ENCODE assay signal across 2 cellular contexts in the genomic region with DNA sequence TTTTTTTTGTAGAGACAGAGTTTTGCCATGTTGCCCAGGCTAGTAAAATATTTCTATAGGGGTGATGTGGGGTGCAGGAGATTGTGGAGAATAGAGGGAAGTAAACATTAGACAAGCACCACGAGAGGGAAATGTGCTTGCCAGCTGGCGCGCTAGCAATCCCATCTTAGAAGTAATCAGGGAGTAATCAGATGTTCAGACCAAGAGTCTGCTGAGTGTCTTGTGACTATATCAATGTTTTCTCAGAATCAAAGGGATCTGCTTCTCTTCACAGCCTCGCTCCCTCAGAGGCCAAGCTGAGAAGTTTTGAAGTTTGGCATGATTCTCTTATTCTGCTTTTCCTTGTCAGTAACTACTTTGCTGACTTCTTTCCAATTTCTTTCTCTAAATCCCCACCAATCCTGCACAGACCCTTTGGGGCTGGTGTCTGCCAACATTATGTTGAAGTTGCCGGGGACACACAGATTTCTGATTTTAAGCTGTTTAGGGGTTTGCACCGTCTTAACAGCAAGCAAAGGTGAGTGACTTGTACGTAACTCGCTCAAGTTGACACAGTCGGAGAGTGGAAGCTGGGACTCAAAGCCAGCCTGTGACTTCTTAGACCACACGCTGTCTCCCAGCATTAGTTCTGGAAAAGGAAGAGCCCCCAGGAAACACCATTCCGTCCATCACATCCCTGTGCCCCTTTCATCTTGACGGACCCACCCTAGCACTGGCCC.
TF ChIP-seq lines count a peak whose summit lies in the region.

No MANE protein-coding gene starts in this region.

TF ChIP-seq in IMR-90, 13 proteins besides CTCF, POLR2A, EP300 and RAD21:
- no peak for TF ChIP-seq RFX5 (IDR thresholded peaks at IDR 0.05; ENCODE audit: low read depth, low read length)
- no peak for TF ChIP-seq CEBPB (IDR thresholded peaks at IDR 0.05; ENCODE audit: low read depth, low read length)
- TF ChIP-seq MXI1 (IDR thresholded peaks at IDR 0.05; ENCODE audit: borderline replicate concordance, low read depth, low read length) = no peak
- no peak for TF ChIP-seq CHD1 (IDR thresholded peaks at IDR 0.05; ENCODE audit: low read depth, low read length)
- no peak for TF ChIP-seq MAFK (IDR thresholded peaks at IDR 0.05; ENCODE audit: low read depth, low read length)
- no peak for TF ChIP-seq RCOR1 (IDR thresholded peaks at IDR 0.05; ENCODE audit: insufficient replicate concordance, low read length)
- TF ChIP-seq NFE2L2 (IDR thresholded peaks at IDR 0.05; ENCODE audit: low read depth, low read length) = no peak
- TF ChIP-seq, protein P1, sequence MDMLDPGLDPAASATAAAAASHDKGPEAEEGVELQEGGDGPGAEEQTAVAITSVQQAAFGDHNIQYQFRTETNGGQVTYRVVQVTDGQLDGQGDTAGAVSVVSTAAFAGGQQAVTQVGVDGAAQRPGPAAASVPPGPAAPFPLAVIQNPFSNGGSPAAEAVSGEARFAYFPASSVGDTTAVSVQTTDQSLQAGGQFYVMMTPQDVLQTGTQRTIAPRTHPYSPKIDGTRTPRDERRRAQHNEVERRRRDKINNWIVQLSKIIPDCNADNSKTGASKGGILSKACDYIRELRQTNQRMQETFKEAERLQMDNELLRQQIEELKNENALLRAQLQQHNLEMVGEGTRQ (IDR thresholded peaks at IDR 0.05; ENCODE audit: low read depth, low read length) = no peak
- TF ChIP-seq FOS (IDR thresholded peaks at IDR 0.05; ENCODE audit: low read depth, low read length) = no peak
- TF ChIP-seq MAZ (IDR thresholded peaks at IDR 0.05; ENCODE audit: borderline replicate concordance, low read depth, low read length) = no peak
- no peak for TF ChIP-seq BHLHE40 (IDR thresholded peaks at IDR 0.05; ENCODE audit: low read depth, low read length)
- no peak for TF ChIP-seq ELK1 (IDR thresholded peaks at IDR 0.05; ENCODE audit: borderline replicate concordance, low read depth, low read length)
- no peak for TF ChIP-seq SMC3 (IDR thresholded peaks at IDR 0.05; ENCODE audit: low read depth, low read length)

TF ChIP-seq in H1, 55 proteins besides CTCF, POLR2A, EP300 and RAD21:
- TF ChIP-seq POLR2AphosphoS5 (IDR thresholded peaks at IDR 0.05; ENCODE audit: low read depth, low read length) (no peak), NRF1 (IDR thresholded peaks at IDR 0.05; ENCODE audit: low read depth, low read length) (no peak)
